Comparison of ENCODE assay signal across 21 cellular contexts in the genomic region with DNA sequence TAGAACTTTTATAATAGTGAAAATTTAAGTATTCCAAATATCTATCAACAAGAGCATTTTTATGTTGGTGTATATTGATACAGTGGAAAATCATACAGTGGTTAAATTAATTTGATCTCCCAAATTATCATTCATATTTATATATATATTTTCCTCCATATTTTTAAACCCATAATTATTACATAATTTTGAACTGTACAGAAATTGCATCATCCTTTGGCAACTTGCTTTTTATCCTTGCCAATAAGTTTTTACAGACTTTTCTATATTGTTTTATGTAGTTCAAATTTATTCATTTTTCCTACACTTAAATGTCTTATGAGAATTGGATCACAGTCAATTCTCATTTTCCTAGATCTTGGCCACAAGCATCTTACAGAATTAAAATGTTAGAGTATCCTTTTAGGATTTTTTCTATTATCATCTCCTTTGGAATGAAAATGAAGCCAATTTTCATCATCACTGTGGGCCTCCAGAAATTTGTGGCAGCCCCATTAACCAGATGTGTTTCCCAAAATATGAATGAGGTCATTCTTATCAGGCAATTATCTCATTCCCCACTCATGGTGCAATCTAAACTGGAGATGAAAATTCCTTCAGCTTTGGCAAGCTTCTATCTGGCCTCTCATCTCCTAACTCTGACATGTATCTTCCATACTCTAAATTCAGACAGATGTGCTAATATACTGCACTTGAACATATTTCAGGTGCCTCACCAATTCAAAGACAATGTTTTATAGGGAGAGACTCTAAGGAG.
"Had no signal": no experiment of that assay in that cellular context is flagged by ENCODE, and none has a peak within 500 bp of the region (broad histone marks: within the 10 kb centered on the region; RNA-seq: fewer than 3 reads in every experiment).

No MANE protein-coding gene starts in this region.

- H3K4me1 Mint-ChIP-seq: endodermal cell; naive thymus-derived CD8-positive, alpha-beta T cell; stimulated activated memory B cell treated with anti-CD40 and anti-IgM and Interleukin-4, amounts not matched to agents 10 μg/mL and 1 μg/mL and 100 μg/mL, for 72 hours had no signal

- H3K27me3 ChIP-seq: heart left ventricle, neutrophil, right atrium auricular region, testis, tibial nerve, upper lobe of right lung had no signal

- H3K9me3 ChIP-seq: heart left ventricle, neutrophil, right atrium auricular region, testis, tibial nerve, upper lobe of right lung had no signal

- H3K4me3 Mint-ChIP-seq: endodermal cell; naive thymus-derived CD8-positive, alpha-beta T cell; stimulated activated memory B cell treated with anti-CD40 and anti-IgM and Interleukin-4, amounts not matched to agents 10 μg/mL and 1 μg/mL and 100 μg/mL, for 72 hours; stimulated activated naive CD8-positive, alpha-beta T cell treated with anti-CD3 and anti-CD28 coated beads, Interleukin-15, Interleukin-2, amounts not matched to agents 100 ng/mL and 50 ng/mL, for 24 hours had no signal

- FAIRE-seq: endothelial cell of umbilical vein, small intestine had no signal

- H3K4me1 ChIP-seq: heart left ventricle, right atrium auricular region, testis, tibial nerve, upper lobe of right lung had no signal

- H3K36me3 Mint-ChIP-seq: naive thymus-derived CD8-positive, alpha-beta T cell; stimulated activated memory B cell treated with anti-CD40 and anti-IgM and Interleukin-4, amounts not matched to agents 10 μg/mL and 1 μg/mL and 100 μg/mL, for 72 hours had no signal

- H3K27ac Mint-ChIP-seq: endodermal cell; naive thymus-derived CD8-positive, alpha-beta T cell; stimulated activated memory B cell treated with anti-CD40 and anti-IgM and Interleukin-4, amounts not matched to agents 10 μg/mL and 1 μg/mL and 100 μg/mL, for 72 hours; stimulated activated naive CD8-positive, alpha-beta T cell treated with anti-CD3 and anti-CD28 coated beads, Interleukin-15, Interleukin-2, amounts not matched to agents 100 ng/mL and 50 ng/mL, for 24 hours had no signal

- DNase-seq: effector CD4-positive, alpha-beta T cell; endodermal cell; erythroblast; foreskin melanocyte; heart left ventricle; hypothalamus; islet precursor cell; mammary epithelial cell; mucosa of descending colon; naive thymus-derived CD8-positive, alpha-beta T cell; small intestine; stimulated activated CD4-positive, alpha-beta T cell treated with anti-CD3 and anti-CD28 coated beads, Interleukin-4, amount 100 ng/mL, for 1 hour; testis; upper lobe of right lung had no signal

- H3K4me3 ChIP-seq: coronary artery, heart left ventricle, mucosa of descending colon, right atrium auricular region, testis, tibial nerve, upper lobe of right lung had no signal

- H3K27me3 Mint-ChIP-seq: naive thymus-derived CD8-positive, alpha-beta T cell; stimulated activated memory B cell treated with anti-CD40 and anti-IgM and Interleukin-4, amounts not matched to agents 10 μg/mL and 1 μg/mL and 100 μg/mL, for 72 hours; stimulated activated naive CD8-positive, alpha-beta T cell treated with anti-CD3 and anti-CD28 coated beads, Interleukin-15, Interleukin-2, amounts not matched to agents 100 ng/mL and 50 ng/mL, for 24 hours had no signal

- H3K36me3 ChIP-seq: heart left ventricle, neutrophil, right atrium auricular region, tibial nerve, upper lobe of right lung had no signal

- H3K9me3 Mint-ChIP-seq: endodermal cell had no signal

- H3K27ac ChIP-seq: coronary artery, neutrophil, right atrium auricular region, testis, tibial nerve, upper lobe of right lung had no signal
